Comparison of ENCODE assay signal across 1 cellular context in genomic region chr22:46798366-46799057, GRCh38.
TF ChIP-seq lines count a peak whose summit lies in the region.

No MANE protein-coding gene starts in this region.

TF ChIP-seq in HEK293, 187 proteins besides CTCF, POLR2A, EP300 and RAD21 (continued from another document):
- peak; percentile 98 for TF ChIP-seq ZSCAN30 (tag by site-specific recombination; IDR thresholded peaks at IDR 0.05)
- TF ChIP-seq ZEB2 (tag by site-specific recombination; IDR thresholded peaks at IDR 0.05) = no peak
- no peak for TF ChIP-seq GLIS2 (tag by site-specific recombination; IDR thresholded peaks at IDR 0.05)
- TF ChIP-seq ZNF776 (tag by site-specific recombination; IDR thresholded peaks at IDR 0.05; ENCODE audit: borderline replicate concordance) = no peak
- TF ChIP-seq ZNF398 (tag by site-specific recombination; IDR thresholded peaks at IDR 0.05) = no peak
- no peak for TF ChIP-seq ZNF121 (tag by site-specific recombination; IDR thresholded peaks at IDR 0.05)
- TF ChIP-seq ZNF660 (tag by site-specific recombination; IDR thresholded peaks at IDR 0.05) = 0 out of 2 replicates have a peak, but pooled peaks have one; percentile 34
- TF ChIP-seq ZNF2 (tag by site-specific recombination; IDR thresholded peaks at IDR 0.05) = peak; percentile 48; the same call in 1 of the 2 replicates
- TF ChIP-seq ZNF211 (tag by site-specific recombination; IDR thresholded peaks at IDR 0.05; ENCODE audit: low read depth) = no peak
- no peak for TF ChIP-seq TCF7L2 (IDR thresholded peaks at IDR 0.05; ENCODE audit: borderline replicate concordance, low read depth, low read length)
- no peak for TF ChIP-seq INSM2 (tag by site-specific recombination; IDR thresholded peaks at IDR 0.05)
- peak; percentile 64; the same call in 1 of the 2 replicates for TF ChIP-seq ZFP3 (tag by site-specific recombination; IDR thresholded peaks at IDR 0.05; ENCODE audit: low read depth)
- 0 out of 2 replicates have a peak, but pooled peaks have one; percentile 28 for TF ChIP-seq ZXDB (tag by site-specific recombination; IDR thresholded peaks at IDR 0.05)
- TF ChIP-seq ZNF654 (tag by site-specific recombination; IDR thresholded peaks at IDR 0.05; ENCODE audit: low read depth) = peak; percentile 87
- TF ChIP-seq MEIS1 (CRISPR knock-in tag; IDR thresholded peaks at IDR 0.05; ENCODE audit: borderline replicate concordance) = no peak
- TF ChIP-seq ZBTB17 (tag by site-specific recombination; IDR thresholded peaks at IDR 0.05) = no peak
